ENCODE assay signal across 28 cellular contexts in genomic region chr2:8406271-8406670, GRCh38.
"Had no signal": no experiment of that assay in that cellular context is flagged by ENCODE, and none has a peak within 500 bp of the region (broad histone marks: within the 10 kb centered on the region; RNA-seq: fewer than 3 reads in every experiment).

No MANE protein-coding gene starts in this region.

- H3K36me3 ChIP-seq: esophagus squamous epithelium, gastroesophageal sphincter, heart left ventricle, neural progenitor cell, prostate gland, right atrium auricular region, sigmoid colon, stomach, thyroid gland, vagina had no signal

- ATAC-seq: gastroesophageal sphincter; heart left ventricle; left lobe of liver; naive thymus-derived CD4-positive, alpha-beta T cell; stimulated activated effector memory CD8-positive, alpha-beta T cell treated with anti-CD3 and anti-CD28 coated beads, Interleukin-12 subunit alpha, Interleukin-12 subunit beta, amount 100 ng/mL, for 72 hours had no signal

- H3K4me3 Mint-ChIP-seq: memory B cell; naive thymus-derived CD4-positive, alpha-beta T cell; nephron; neural progenitor cell; stimulated activated effector memory CD8-positive, alpha-beta T cell treated with anti-CD3 and anti-CD28 coated beads, Interleukin-12 subunit alpha, Interleukin-12 subunit beta, amount 100 ng/mL, for 72 hours had no signal

- H3K4me1 ChIP-seq: neural progenitor cell, prostate gland, right atrium auricular region, sigmoid colon, thyroid gland, vagina had no signal

- H3K4me3 ChIP-seq: coronary artery, esophagus squamous epithelium, gastroesophageal sphincter, heart left ventricle, hepatocyte, lung, neural progenitor cell, prostate gland, right atrium auricular region, sigmoid colon, stomach, thyroid gland, vagina had no signal

- H3K36me3 Mint-ChIP-seq: memory B cell had no signal

- DNase-seq: dermis blood vessel endothelial cell; effector memory CD4-positive, alpha-beta T cell; erythroblast; esophagus squamous epithelium; foreskin fibroblast; heart left ventricle; kidney; midbrain; naive thymus-derived CD4-positive, alpha-beta T cell; sigmoid colon; stimulated activated CD4-positive, alpha-beta T cell treated with anti-CD3 and anti-CD28 coated beads, Interleukin-2, amount 100 ng/mL, for 24 hours; stimulated activated CD4-positive, alpha-beta T cell treated with anti-CD3 and anti-CD28 coated beads, Interleukin-4, amount 100 ng/mL, for 24 hours; stimulated activated naive CD4-positive, alpha-beta T cell treated with Interleukin-2 at 50 U/mL for 16 hours; stomach; thyroid gland had no signal

- H3K27me3 ChIP-seq: esophagus squamous epithelium, gastroesophageal sphincter, heart left ventricle, hepatocyte, neural progenitor cell, right atrium auricular region, sigmoid colon, stomach, thyroid gland, vagina had no signal

- H3K9me3 Mint-ChIP-seq: memory B cell; stimulated activated effector memory CD8-positive, alpha-beta T cell treated with anti-CD3 and anti-CD28 coated beads, Interleukin-12 subunit alpha, Interleukin-12 subunit beta, amount 100 ng/mL, for 72 hours had no signal

- H3K9me3 ChIP-seq: esophagus squamous epithelium, gastroesophageal sphincter, heart left ventricle, prostate gland, right atrium auricular region, sigmoid colon, stomach, thyroid gland, vagina had no signal

- H3K27ac Mint-ChIP-seq: memory B cell; naive thymus-derived CD4-positive, alpha-beta T cell; nephron; neural progenitor cell; stimulated activated effector memory CD8-positive, alpha-beta T cell treated with anti-CD3 and anti-CD28 coated beads, Interleukin-12 subunit alpha, Interleukin-12 subunit beta, amount 100 ng/mL, for 72 hours had no signal

- H3K27ac ChIP-seq: coronary artery, esophagus squamous epithelium, gastroesophageal sphincter, heart left ventricle, hepatocyte, neural progenitor cell, parathyroid adenoma, prostate gland, right atrium auricular region, sigmoid colon, stomach, thyroid gland, vagina had no signal
